Comparison of ENCODE assay signal across 1 cellular context in the genomic region with DNA sequence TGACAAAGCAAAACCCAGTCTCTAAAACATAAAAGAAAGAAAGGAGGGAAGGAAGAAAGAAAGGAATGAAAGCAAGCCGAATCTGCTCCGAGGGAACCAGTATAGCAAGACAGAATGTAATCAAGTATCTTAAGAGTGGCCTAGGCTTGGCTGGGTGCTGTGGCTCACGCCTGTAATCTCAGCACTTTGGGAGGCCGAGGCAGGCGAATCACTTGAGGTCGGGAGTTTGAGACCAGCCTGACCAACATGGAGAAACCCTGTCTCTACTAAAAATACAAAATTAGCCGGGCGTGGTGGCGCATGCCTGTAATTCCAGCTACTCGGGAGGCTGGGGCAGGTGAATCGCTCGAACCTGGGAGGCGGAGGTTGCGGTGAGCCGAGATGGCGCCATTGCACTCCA. TPM values are rescaled to one million over a fixed set of nuclear protein-coding genes. Genes with fewer than 3 reads are reported as not detected.
"Had no signal": no experiment of that assay in that cellular context is flagged by ENCODE, and none has a peak within 500 bp of the region (broad histone marks: within the 10 kb centered on the region; RNA-seq: fewer than 3 reads in every experiment).

No MANE protein-coding gene starts in this region.

RNA-seq across cellular contexts. Expression of gene TMEM30B, which starts 39.0 kb away (rescaled TPM):
- total RNA-seq: activated B cell treated with CpG ODN at 0.5 μM for 24 hours had no signal
